Comparison of ENCODE assay signal across 12 cellular contexts in the genomic region with DNA sequence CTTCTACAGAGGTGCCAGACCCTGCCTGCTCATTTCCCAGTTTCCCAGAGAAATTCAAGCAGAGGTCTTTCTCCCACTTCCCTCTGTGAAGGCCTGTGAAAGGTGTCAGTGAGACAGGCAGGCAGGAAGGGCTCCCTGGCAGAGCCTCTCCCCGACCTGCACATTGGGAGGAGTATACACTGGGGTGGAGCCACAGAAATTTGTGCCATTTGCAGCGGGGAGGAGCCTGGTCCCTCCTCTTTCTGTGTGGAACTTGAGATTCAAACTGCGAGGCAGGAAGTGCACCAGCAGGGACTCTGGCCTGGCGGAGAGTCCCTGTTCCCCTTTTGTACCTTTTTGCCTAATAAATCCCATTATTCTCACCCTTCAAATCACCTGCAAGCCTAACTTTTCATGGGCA. TPM values are rescaled to one million over a fixed set of nuclear protein-coding genes. Genes with fewer than 3 reads are reported as not detected.
DNase-seq lines count a peak whose midpoint lies in the region; ATAC-seq and TF ChIP-seq lines count a peak whose summit lies in the region.
"Had no signal": no experiment of that assay in that cellular context is flagged by ENCODE, and none has a peak within 500 bp of the region (broad histone marks: within the 10 kb centered on the region; RNA-seq: fewer than 3 reads in every experiment).

No MANE protein-coding gene starts in this region.

- no peaks in the 10 kb centered on the region for H4K20me1 ChIP-seq in OCI-LY7 (ENCODE audit: insufficient read depth, low read length)

- H3K27me3 Mint-ChIP-seq in activated CD4-positive, alpha-beta T cell treated with anti-CD3 and anti-CD28 coated beads, Interleukin-2, amount 10 ng/mL, durations not matched to agents 24 days and 14 days, result peaks cover 8% of the 10 kb centered on the region

- no peak overlapping the region for H3K4ac ChIP-seq in trophoblast cell (ENCODE audit: low read depth, low read length)

- H4K8ac ChIP-seq in trophoblast cell (ENCODE audit: low read depth, low read length), result no peak overlapping the region

- no peak overlapping the region for H3K18ac ChIP-seq in trophoblast cell (ENCODE audit: low read length)

- H3K4me3 Mint-ChIP-seq in activated CD4-positive, alpha-beta T cell treated with anti-CD3 and anti-CD28 coated beads, Interleukin-2, amount 10 ng/mL, durations not matched to agents 24 days and 14 days, result no peak overlapping the region
- H3K4me3 Mint-ChIP-seq: dendritic cell treated with granulocyte-macrophage colony-stimulating factor and Interleukin-4, amounts not matched to agents 40 ng/mL and 50 ng/mL, for 4 days had no signal

- ATAC-seq in HG02852 (IDR thresholded peaks at IDR 0.05; ENCODE audit: unreplicated experiment), result peak; percentile 62
- ATAC-seq in HG03457 (IDR thresholded peaks at IDR 0.05; ENCODE audit: unreplicated experiment), result no peak
- no peak for ATAC-seq in HG03097 (IDR thresholded peaks at IDR 0.05; ENCODE audit: low FRiP score, unreplicated experiment)

- WGBS in trophoblast cell (ENCODE audit: extremely low coverage, insufficient coverage, insufficient read length), result no CpG with 5 or more reads among the region's 4 CpGs

- H4K91ac ChIP-seq in trophoblast cell (ENCODE audit: low read depth, low read length), result no peak overlapping the region

- DNase-seq in activated CD4-positive, alpha-beta T cell treated with anti-CD3 and anti-CD28 coated beads, Interleukin-2, amount 10 ng/mL, durations not matched to agents 24 days and 14 days, result peak; percentile 72
- no peak for DNase-seq in activated CD4-positive, alpha-beta T cell treated with anti-CD3 and anti-CD28 coated beads, Interleukin-2, amount 50 U/mL, for 4 hours
- DNase-seq in OCI-LY7 (ENCODE audit: low spot score) (peak; percentile 18), trophoblast cell (no peak), NCI-H1048 (lab: John Stamatoyannopoulos, UW) (no peak)
- DNase-seq: AML-193, T-helper 9 cell had no signal

- H3K79me2 ChIP-seq in OCI-LY7 (ENCODE audit: insufficient read depth, low read depth, low read length), result no peaks in the 10 kb centered on the region
- no peaks in the 10 kb centered on the region for H3K79me2 ChIP-seq in trophoblast cell (ENCODE audit: control insufficient read depth, insufficient read depth, low read length, poor library complexity)

- H3K9ac ChIP-seq in trophoblast cell (ENCODE audit: low read length), result no peak overlapping the region

- H3K36me3 Mint-ChIP-seq in activated CD4-positive, alpha-beta T cell treated with anti-CD3 and anti-CD28 coated beads, Interleukin-2, amount 10 ng/mL, durations not matched to agents 24 days and 14 days (ENCODE audit: low read depth), result no peaks in the 10 kb centered on the region

- BruUV-seq in OCI-LY7 (replicated peaks; lab: Mats Ljungman, UMichigan), result no TSS peak

- H3K4me3 ChIP-seq in OCI-LY7 (ENCODE audit: low read depth, low read length, poor library complexity, severe bottlenecking) (no peak overlapping the region), trophoblast cell (ENCODE audit: low read depth, low read length) (peak overlapping the region; percentile 22)

- CTCF ChIA-PET in OCI-LY7 (lab: Charles Lee; ENCODE audit: unreplicated experiment), result no interaction called here

- H3K27ac Mint-ChIP-seq in activated CD4-positive, alpha-beta T cell treated with anti-CD3 and anti-CD28 coated beads, Interleukin-2, amount 10 ng/mL, durations not matched to agents 24 days and 14 days, result no peak overlapping the region
- H3K27ac Mint-ChIP-seq: dendritic cell treated with granulocyte-macrophage colony-stimulating factor and Interleukin-4, amounts not matched to agents 40 ng/mL and 50 ng/mL, for 4 days had no signal

- H3K9me2 ChIP-seq in OCI-LY7 (ENCODE audit: insufficient read depth, low read length), result no peaks in the 10 kb centered on the region

- H2BK12ac ChIP-seq in trophoblast cell (ENCODE audit: low read length), result no peak overlapping the region

- POLR2A ChIA-PET in OCI-LY7 (lab: Charles Lee), result interaction anchor here (0.6 kb wide), 1 partner anchor 11 kb away, joined by 5 read pairs; no protein-coding TSS in a partner anchor

- H2AFZ ChIP-seq in OCI-LY7 (ENCODE audit: low read length), result 0 out of 2 replicates have a peak overlapping the region, but pooled peaks have one; percentile 13
- H2AFZ ChIP-seq in trophoblast cell (ENCODE audit: insufficient read depth, low read length, poor library complexity), result no peak overlapping the region

- H4K12ac ChIP-seq in trophoblast cell (ENCODE audit: low read depth, low read length), result no peak overlapping the region

- H3K79me1 ChIP-seq in trophoblast cell (ENCODE audit: low read length), result no peaks in the 10 kb centered on the region

- H3K4me1 Mint-ChIP-seq in activated CD4-positive, alpha-beta T cell treated with anti-CD3 and anti-CD28 coated beads, Interleukin-2, amount 10 ng/mL, durations not matched to agents 24 days and 14 days, result no peaks in the 10 kb centered on the region

- no peak overlapping the region for H3K14ac ChIP-seq in trophoblast cell (ENCODE audit: low read length)

- TF ChIP-seq CTCF in OCI-LY7 (conservative IDR thresholded peaks at IDR 0.05; ENCODE audit: low read length), result no peak

- H3K36me3 ChIP-seq in OCI-LY7 (ENCODE audit: insufficient read depth, low read length) (no peaks in the 10 kb centered on the region), trophoblast cell (ENCODE audit: control insufficient read depth in 1 of 2, insufficient read depth in 2 of 2, low read length in 2 of 2) (no peaks in the 10 kb centered on the region)

- H3K9me3 ChIP-seq in OCI-LY7 (ENCODE audit: low read length), result no peaks in the 10 kb centered on the region
- no peaks in the 10 kb centered on the region for H3K9me3 ChIP-seq in trophoblast cell (ENCODE audit: insufficient read depth, low read depth, low read length)

- H2BK5ac ChIP-seq in trophoblast cell (ENCODE audit: low read depth, low read length, poor library complexity), result no peak overlapping the region

- H3K27ac ChIP-seq in OCI-LY7 (ENCODE audit: low read depth, low read length, poor library complexity, severe bottlenecking) (no peak overlapping the region), trophoblast cell (ENCODE audit: low read depth, low read length) (no peak overlapping the region)

- H3K27me3 ChIP-seq in trophoblast cell (ENCODE audit: insufficient read depth, low read length), result no peaks in the 10 kb centered on the region

- no peak overlapping the region for H2AK5ac ChIP-seq in trophoblast cell (ENCODE audit: low read length)

- H3K23ac ChIP-seq in trophoblast cell (ENCODE audit: low read length), result no peak overlapping the region

- H3K4me1 ChIP-seq in OCI-LY7 (ENCODE audit: insufficient read depth, low read length, poor library complexity, severe bottlenecking), result peaks cover 5% of the 10 kb centered on the region
- H3K4me1 ChIP-seq in trophoblast cell (ENCODE audit: control insufficient read depth in 1 of 2, insufficient read depth in 2 of 2, low read length in 2 of 2), result no peaks in the 10 kb centered on the region

- H3K4me2 ChIP-seq in OCI-LY7 (ENCODE audit: low read length) (no peak overlapping the region), trophoblast cell (ENCODE audit: low read length) (no peak overlapping the region)

- no peak overlapping the region for H2BK120ac ChIP-seq in trophoblast cell (ENCODE audit: insufficient read depth, low read length, poor library complexity)

- intact Hi-C loops in activated CD4-positive, alpha-beta T cell treated with anti-CD3 and anti-CD28 coated beads, Interleukin-2, amount 10 ng/mL, durations not matched to agents 24 days and 14 days (cut with micrococcal nuclease), result no loop called here
- intact Hi-C loops in OCI-LY7 (cut with micrococcal nuclease; ENCODE audit: unreplicated experiment), result no loop called here

- H3K9me3 Mint-ChIP-seq in activated CD4-positive, alpha-beta T cell treated with anti-CD3 and anti-CD28 coated beads, Interleukin-2, amount 10 ng/mL, durations not matched to agents 24 days and 14 days, result no peaks in the 10 kb centered on the region
- H3K9me3 Mint-ChIP-seq: dendritic cell treated with granulocyte-macrophage colony-stimulating factor and Interleukin-4, amounts not matched to agents 40 ng/mL and 50 ng/mL, for 4 days had no signal

RNA-seq across cellular contexts. Expression of gene OPN4, which starts 54.6 kb away (rescaled TPM):
- not detected in 2 replicates for total RNA-seq in activated CD4-positive, alpha-beta T cell treated with anti-CD3 and anti-CD28 coated beads, Interleukin-2, amount 10 ng/mL, durations not matched to agents 24 days and 14 days
- total RNA-seq in OCI-LY7 (2014; rRNA removed; shearing (Covaris generic)), result not detected in 2 replicates
- total RNA-seq in OCI-LY7 (2022), result not detected in 2 replicates
- not detected in 2 replicates for polyA plus RNA-seq in trophoblast cell (2013)
- total RNA-seq: mononuclear cell had no signal

Comparison
In these comparisons a context has a peak if more than half of its experiments do, and no peak if none do; other contexts are left out.
1. DNase-seq: peak in activated CD4-positive, alpha-beta T cell treated with anti-CD3 and anti-CD28 coated beads, Interleukin-2, amount 10 ng/mL, durations not matched to agents 24 days and 14 days (single experiment) and OCI-LY7 (single experiment); none in activated CD4-positive, alpha-beta T cell treated with anti-CD3 and anti-CD28 coated beads, Interleukin-2, amount 50 U/mL, for 4 hours (0 of 2), trophoblast cell (0 of 2) and NCI-H1048 (single experiment).